In genomic region chr20:52105573-52106422, GRCh38 we compare ENCODE assay signal across 8 cellular contexts.
DNase-seq lines count a peak whose midpoint lies in the region; ATAC-seq and TF ChIP-seq lines count a peak whose summit lies in the region.

No MANE protein-coding gene starts in this region.

- H3K27me3 ChIP-seq in MG63 (peaks cover 4% of the 10 kb centered on the region; the same call in 1 of the 2 replicates), mucosa of stomach (ENCODE audit: control insufficient read depth, insufficient read depth, low read length) (peaks cover 37% of the 10 kb centered on the region)
- H3K27me3 ChIP-seq in effector memory CD4-positive, alpha-beta T cell (replicated peaks; ENCODE audit: control insufficient read depth, insufficient read depth, low read length, poor library complexity, severe bottlenecking) = peaks cover 26% of the 10 kb centered on the region

- H3K4me3 ChIP-seq in AG09309 (ENCODE audit: control insufficient read depth, low read depth, low read length) = peak overlapping the region; percentile 76
- H3K4me3 ChIP-seq in MG63 = peak overlapping the region; percentile 53
- peak overlapping the region; percentile 38 for H3K4me3 ChIP-seq in effector memory CD4-positive, alpha-beta T cell (ENCODE audit: insufficient read depth, low read depth, low read length, poor library complexity, severe bottlenecking)
- peak overlapping the region; percentile 19 for H3K4me3 ChIP-seq in mucosa of stomach (ENCODE audit: low read length)

- ATAC-seq in GM18868 (IDR thresholded peaks at IDR 0.05; ENCODE audit: unreplicated experiment) = no peak

- peak; percentile 53 for TF ChIP-seq CTCF in AG09309 (IDR thresholded peaks at IDR 0.05; ENCODE audit: control insufficient read depth, insufficient read depth, low read depth, low read length, missing control alignments)

- H3K9me3 ChIP-seq in MG63 = 0 out of 2 replicates have a peak, but pooled peaks cover 4% of the 10 kb centered on the region
- no peaks in the 10 kb centered on the region for H3K9me3 ChIP-seq in effector memory CD4-positive, alpha-beta T cell (ENCODE audit: control insufficient read depth, low read length)
- H3K9me3 ChIP-seq in mucosa of stomach (ENCODE audit: control insufficient read depth, low read length) = no peaks in the 10 kb centered on the region

- no peak for DNase-seq in AG09309 (ENCODE audit: low read depth)
- DNase-seq in MG63 = no peak
- DNase-seq in effector memory CD4-positive, alpha-beta T cell = no peak
- DNase-seq in NCI-H2107 (lab: John Stamatoyannopoulos, UW) = no peak
- DNase-seq in germinal center (ENCODE audit: low spot score) = no peak
- DNase-seq in NCI-H1930 (lab: John Stamatoyannopoulos, UW) = no peak

- no peak overlapping the region for H3K27ac ChIP-seq in effector memory CD4-positive, alpha-beta T cell (ENCODE audit: insufficient read depth, low read length, poor library complexity, severe bottlenecking)

- H3K4me1 ChIP-seq in effector memory CD4-positive, alpha-beta T cell (ENCODE audit: control insufficient read depth, insufficient read depth, low read length, poor library complexity, severe bottlenecking) = peaks cover 22% of the 10 kb centered on the region
- peaks cover 23% of the 10 kb centered on the region for H3K4me1 ChIP-seq in mucosa of stomach (ENCODE audit: control insufficient read depth, insufficient read depth, low read length)

- H3K36me3 ChIP-seq in MG63 = no peaks in the 10 kb centered on the region
- no peaks in the 10 kb centered on the region for H3K36me3 ChIP-seq in effector memory CD4-positive, alpha-beta T cell (ENCODE audit: control insufficient read depth, insufficient read depth, low read length)
- H3K36me3 ChIP-seq in mucosa of stomach (ENCODE audit: control insufficient read depth, insufficient read depth, low read length) = no peaks in the 10 kb centered on the region

- no peak overlapping the region for H3K9ac ChIP-seq in mucosa of stomach (ENCODE audit: low read length)

Comparison
In these comparisons a context has a peak if more than half of its experiments do, and no peak if none do; other contexts are left out.
1. H3K4me3 ChIP-seq: peak in every context shown above with its lines; median percentile 76 in AG09309; 53 in MG63; 38 in effector memory CD4-positive, alpha-beta T cell; 19 in mucosa of stomach.